Comparison of ENCODE assay signal across 32 cellular contexts in genomic region chr4:77084019-77084604, GRCh38.
"Had no signal": no experiment of that assay in that cellular context is flagged by ENCODE, and none has a peak within 500 bp of the region (broad histone marks: within the 10 kb centered on the region; RNA-seq: fewer than 3 reads in every experiment).

No MANE protein-coding gene starts in this region.

- H3K4me3 Mint-ChIP-seq: activated CD4-positive, alpha-beta memory T cell treated with anti-CD3 and anti-CD28 coated beads, Interleukin-2, amount 10 ng/mL, durations not matched to agents 7 days and 5 days; activated CD4-positive, alpha-beta T cell treated with anti-CD3 and anti-CD28 coated beads, Interleukin-2, amount 10 ng/mL, durations not matched to agents 7 days and 5 days; activated naive CD4-positive, alpha-beta T cell treated with anti-CD3 and anti-CD28 coated beads, Interleukin-2, amount 10 ng/mL, durations not matched to agents 7 days and 5 days; activated naive CD8-positive, alpha-beta T cell treated with anti-CD3 and anti-CD28 coated beads, Interleukin-2, amount 10 ng/mL, durations not matched to agents 7 days and 5 days; activated T-cell treated with anti-CD3 and anti-CD28 coated beads, Interleukin-2, amount 50 U/mL, for 24 hours; naive thymus-derived CD8-positive, alpha-beta T cell; stimulated activated memory B cell treated with anti-CD40 and anti-IgM and Interleukin-4, amounts not matched to agents 10 μg/mL and 1 μg/mL and 100 μg/mL, for 72 hours; stimulated activated naive CD8-positive, alpha-beta T cell treated with anti-CD3 and anti-CD28 coated beads, Interleukin-15, amount 100 ng/mL, for 72 hours; T-cell; T-helper 2 cell treated with Interferon-gamma antibody and Interleukin-4, amounts not matched to agents 5 μg/mL and 100 μg/mL, for 36 hours; WTC11 had no signal

- H3K9me3 Mint-ChIP-seq: activated CD4-positive, alpha-beta memory T cell treated with anti-CD3 and anti-CD28 coated beads, Interleukin-2, amount 10 ng/mL, durations not matched to agents 7 days and 5 days; activated CD4-positive, alpha-beta T cell treated with anti-CD3 and anti-CD28 coated beads, Interleukin-2, amount 10 ng/mL, durations not matched to agents 7 days and 5 days; activated naive CD4-positive, alpha-beta T cell treated with anti-CD3 and anti-CD28 coated beads, Interleukin-2, amount 10 ng/mL, durations not matched to agents 7 days and 5 days; activated naive CD8-positive, alpha-beta T cell treated with anti-CD3 and anti-CD28 coated beads, Interleukin-2, amount 10 ng/mL, durations not matched to agents 7 days and 5 days; activated T-cell treated with anti-CD3 and anti-CD28 coated beads, Interleukin-2, amount 50 U/mL, for 24 hours; naive thymus-derived CD8-positive, alpha-beta T cell; stimulated activated memory B cell treated with anti-CD40 and anti-IgM and Interleukin-4, amounts not matched to agents 10 μg/mL and 1 μg/mL and 100 μg/mL, for 72 hours; stimulated activated naive CD8-positive, alpha-beta T cell treated with anti-CD3 and anti-CD28 coated beads, Interleukin-15, amount 100 ng/mL, for 72 hours; T-cell; T-helper 2 cell treated with Interferon-gamma antibody and Interleukin-4, amounts not matched to agents 5 μg/mL and 100 μg/mL, for 36 hours had no signal

- H3K27me3 Mint-ChIP-seq: activated CD4-positive, alpha-beta memory T cell treated with anti-CD3 and anti-CD28 coated beads, Interleukin-2, amount 10 ng/mL, durations not matched to agents 7 days and 5 days; activated CD4-positive, alpha-beta T cell treated with anti-CD3 and anti-CD28 coated beads, Interleukin-2, amount 10 ng/mL, durations not matched to agents 7 days and 5 days; activated naive CD4-positive, alpha-beta T cell treated with anti-CD3 and anti-CD28 coated beads, Interleukin-2, amount 10 ng/mL, durations not matched to agents 7 days and 5 days; activated naive CD8-positive, alpha-beta T cell treated with anti-CD3 and anti-CD28 coated beads, Interleukin-2, amount 10 ng/mL, durations not matched to agents 7 days and 5 days; activated T-cell treated with anti-CD3 and anti-CD28 coated beads, Interleukin-2, amount 50 U/mL, for 24 hours; naive thymus-derived CD8-positive, alpha-beta T cell; stimulated activated memory B cell treated with anti-CD40 and anti-IgM and Interleukin-4, amounts not matched to agents 10 μg/mL and 1 μg/mL and 100 μg/mL, for 72 hours; stimulated activated naive CD8-positive, alpha-beta T cell treated with anti-CD3 and anti-CD28 coated beads, Interleukin-15, amount 100 ng/mL, for 72 hours; T-cell had no signal

- DNase-seq: activated CD4-positive, alpha-beta memory T cell treated with anti-CD3 and anti-CD28 coated beads, Interleukin-2, amount 10 ng/mL, durations not matched to agents 7 days and 5 days; activated CD4-positive, alpha-beta T cell treated with anti-CD3 and anti-CD28 coated beads for 1 hour; activated CD4-positive, alpha-beta T cell treated with anti-CD3 and anti-CD28 coated beads, Interleukin-2, amount 10 ng/mL, durations not matched to agents 7 days and 5 days; activated CD8-positive, alpha-beta memory T cell treated with anti-CD3 and anti-CD28 coated beads, Interleukin-2, amount 50 U/mL, for 48 hours; activated gamma-delta T cell; activated naive CD4-positive, alpha-beta T cell treated with anti-CD3 and anti-CD28 coated beads, Interleukin-2, amount 10 ng/mL, durations not matched to agents 7 days and 5 days; activated naive CD8-positive, alpha-beta T cell treated with anti-CD3 and anti-CD28 coated beads, Interleukin-2, amount 10 ng/mL, durations not matched to agents 7 days and 5 days; activated T-cell treated with anti-CD3 and anti-CD28 coated beads, Interleukin-2, amount 50 U/mL, for 24 hours; amniotic stem cell; brain microvascular endothelial cell; dorsolateral prefrontal cortex; effector memory CD4-positive, alpha-beta T cell; foreskin fibroblast; head of caudate nucleus; hippocampal formation; kidney; left colon; mammary epithelial cell; naive thymus-derived CD8-positive, alpha-beta T cell; retina; stimulated activated CD4-positive, alpha-beta T cell treated with anti-CD3 and anti-CD28 coated beads, Interleukin-4, amount 100 ng/mL, for 24 hours; stimulated activated naive CD8-positive, alpha-beta T cell treated with anti-CD3 and anti-CD28 coated beads, Interleukin-15, amount 100 ng/mL, for 72 hours; substantia nigra; T-cell had no signal

- H3K36me3 Mint-ChIP-seq: T-cell, WTC11 had no signal

- ATAC-seq: left colon; naive thymus-derived CD8-positive, alpha-beta T cell; sciatic nerve; stimulated activated memory B cell treated with anti-CD40 and anti-IgM and Interleukin-4, amounts not matched to agents 10 μg/mL and 1 μg/mL and 100 μg/mL, for 72 hours; stimulated activated naive CD8-positive, alpha-beta T cell treated with anti-CD3 and anti-CD28 coated beads, Interleukin-15, amount 100 ng/mL, for 72 hours; T-cell had no signal

- H3K27ac Mint-ChIP-seq: activated CD4-positive, alpha-beta memory T cell treated with anti-CD3 and anti-CD28 coated beads, Interleukin-2, amount 10 ng/mL, durations not matched to agents 7 days and 5 days; activated CD4-positive, alpha-beta T cell treated with anti-CD3 and anti-CD28 coated beads, Interleukin-2, amount 10 ng/mL, durations not matched to agents 7 days and 5 days; activated naive CD4-positive, alpha-beta T cell treated with anti-CD3 and anti-CD28 coated beads, Interleukin-2, amount 10 ng/mL, durations not matched to agents 7 days and 5 days; activated naive CD8-positive, alpha-beta T cell treated with anti-CD3 and anti-CD28 coated beads, Interleukin-2, amount 10 ng/mL, durations not matched to agents 7 days and 5 days; activated T-cell treated with anti-CD3 and anti-CD28 coated beads, Interleukin-2, amount 50 U/mL, for 24 hours; stimulated activated naive CD8-positive, alpha-beta T cell treated with anti-CD3 and anti-CD28 coated beads, Interleukin-15, amount 100 ng/mL, for 72 hours; T-cell; T-helper 2 cell treated with Interferon-gamma antibody and Interleukin-4, amounts not matched to agents 5 μg/mL and 100 μg/mL, for 36 hours; WTC11 had no signal

- H3K4me3 ChIP-seq: coronary artery, dorsolateral prefrontal cortex, skin epidermis, upper lobe of left lung, vagina had no signal
